In genomic region chrX:47179221-47179927, GRCh38 we compare ENCODE assay signal across 15 cellular contexts. TPM values are rescaled to one million over a fixed set of nuclear protein-coding genes. Genes with fewer than 3 reads are reported as not detected.
DNase-seq lines count a peak whose midpoint lies in the region; ATAC-seq and TF ChIP-seq lines count a peak whose summit lies in the region.
"Had no signal": no experiment of that assay in that cellular context is flagged by ENCODE, and none has a peak within 500 bp of the region (broad histone marks: within the 10 kb centered on the region; RNA-seq: fewer than 3 reads in every experiment).

No MANE protein-coding gene starts in this region.

- no peaks in the 10 kb centered on the region for H3F3A ChIP-seq in PC-3 (ENCODE audit: low read length, unreplicated experiment)

- BruUV-seq in PC-3 (replicated peaks; lab: Mats Ljungman, UMichigan), result no TSS peak

- H3K27ac ChIP-seq in PC-3 (ENCODE audit: low read length) (no peak overlapping the region), substantia nigra (ENCODE audit: low read depth, low read length, poor library complexity, severe bottlenecking) (peak overlapping the region; percentile 46)
- H3K27ac ChIP-seq: HL-60 had no signal

- intact Hi-C loops in PC-3 (cut with micrococcal nuclease), result no loop called here

- H3K27me3 ChIP-seq in PC-3 (ENCODE audit: low read length), result no peaks in the 10 kb centered on the region

- H3K9ac ChIP-seq in PC-3 (ENCODE audit: low read length), result no peak overlapping the region

- CTCF ChIA-PET in PC-3 (lab: Charles Lee), result no interaction called here

- no peak overlapping the region for H3K4me2 ChIP-seq in PC-3 (ENCODE audit: low read length)

- DNase-seq in PC-3, result peak; percentile 55
- DNase-seq in epidermal melanocyte (ENCODE audit: insufficient read length, low spot score), result peak; percentile 22
- DNase-seq in islet precursor cell, result peak; percentile 43
- peak in 46 of 49 donors; percentile 4 to 76 (median 42) for DNase-seq in substantia nigra (lab: John Stamatoyannopoulos, UW)
- DNase-seq in NCI-H2081 (lab: John Stamatoyannopoulos, UW), result no peak
- DNase-seq in activated naive CD4-positive, alpha-beta T cell treated with Interleukin-2 at 50 U/mL for 16 hours, result no peak
- DNase-seq in SKM-1 (lab: John Stamatoyannopoulos, UW; ENCODE audit: unreplicated experiment), result no peak
- DNase-seq in activated CD4-positive, alpha-beta T cell treated with anti-CD3 and anti-CD28 coated beads, Interleukin-2, amount 50 U/mL, for 4 hours, result no peak
- DNase-seq: activated CD8-positive, alpha-beta T cell treated with anti-CD3 and anti-CD28 coated beads, Interleukin-2, amount 10 ng/mL, durations not matched to agents 7 days and 5 days; activated naive CD8-positive, alpha-beta T cell treated with anti-CD3 and anti-CD28 coated beads for 36 hours; NCI-H1048; NCI-H526; stimulated activated CD4-positive, alpha-beta T cell treated with anti-CD3 and anti-CD28 coated beads, Interleukin-15, amount 100 ng/mL, for 24 hours; stimulated activated naive B cell treated with anti-CD40 and anti-IgM and Interleukin-4, amounts not matched to agents 10 μg/mL and 1 μg/mL and 100 μg/mL, for 72 hours had no signal

- H3K79me2 ChIP-seq in PC-3 (ENCODE audit: low read length), result no peaks in the 10 kb centered on the region

- H3K9me2 ChIP-seq in PC-3 (replicated peaks; ENCODE audit: low read length), result no peaks in the 10 kb centered on the region

- POLR2A ChIA-PET in PC-3 (lab: Charles Lee; ENCODE audit: unreplicated experiment), result no interaction called here

- H4K20me1 ChIP-seq in PC-3 (ENCODE audit: low read length), result no peaks in the 10 kb centered on the region

- H3K36me3 ChIP-seq in PC-3 (ENCODE audit: low read depth, low read length), result peaks cover 19% of the 10 kb centered on the region; the same call in 1 of the 2 replicates

- peak; percentile 80 for ATAC-seq in PC-3
- ATAC-seq: activated CD8-positive, alpha-beta T cell treated with anti-CD3 and anti-CD28 coated beads, Interleukin-2, amount 10 ng/mL, durations not matched to agents 7 days and 5 days; stimulated activated naive B cell treated with anti-CD40 and anti-IgM and Interleukin-4, amounts not matched to agents 10 μg/mL and 1 μg/mL and 100 μg/mL, for 72 hours had no signal

- H3K4me3 ChIP-seq in PC-3 (ENCODE audit: low read length), result no peak overlapping the region

- peaks cover 4% of the 10 kb centered on the region; the same call in 1 of the 2 replicates for H3K4me1 ChIP-seq in PC-3 (ENCODE audit: insufficient read depth, low read length)

- no peaks in the 10 kb centered on the region for H3K9me3 ChIP-seq in PC-3 (ENCODE audit: low read length)

- TF ChIP-seq CTCF in PC-3 (conservative IDR thresholded peaks at IDR 0.05; ENCODE audit: low read depth, low read length), result no peak

- H2AFZ ChIP-seq in PC-3 (ENCODE audit: low read length), result no peak overlapping the region

RNA-seq across cellular contexts. Expression of gene UBA1, which starts 14.3 kb away (rescaled TPM):
- 282 and 299 TPM in 2 replicates for total RNA-seq in PC-3 (2014; rRNA removed)

RNA-seq across cellular contexts. Expression of gene RBM10, which starts 34.4 kb away (rescaled TPM):
- total RNA-seq in PC-3 (2014; rRNA removed), result 71.5 and 87.0 TPM in 2 replicates

RNA-seq across cellular contexts. Expression of gene NDUFB11, which starts 34.9 kb away (rescaled TPM):
- total RNA-seq in PC-3 (2014; rRNA removed), result 164 and 258 TPM in 2 replicates

RNA-seq across cellular contexts. Expression of gene CDK16, which starts 39.1 kb away (rescaled TPM):
- 155 and 208 TPM in 2 replicates for total RNA-seq in PC-3 (2014; rRNA removed)

RNA-seq across cellular contexts. Expression of gene USP11, which starts 53.4 kb away (rescaled TPM):
- total RNA-seq in PC-3 (2014; rRNA removed), result 31.3 and 37.3 TPM in 2 replicates

Comparison
In these comparisons a context has a peak if more than half of its experiments do, and no peak if none do; other contexts are left out.
1. DNase-seq: peak in PC-3 (single experiment), epidermal melanocyte (single experiment), islet precursor cell (single experiment) and substantia nigra (46 of 49); none in NCI-H2081 (0 of 2), activated naive CD4-positive, alpha-beta T cell treated with Interleukin-2 at 50 U/mL for 16 hours (single experiment), SKM-1 (single experiment) and activated CD4-positive, alpha-beta T cell treated with anti-CD3 and anti-CD28 coated beads, Interleukin-2, amount 50 U/mL, for 4 hours (0 of 2).